ENCODE assay signal across 1 cellular context in the genomic region with DNA sequence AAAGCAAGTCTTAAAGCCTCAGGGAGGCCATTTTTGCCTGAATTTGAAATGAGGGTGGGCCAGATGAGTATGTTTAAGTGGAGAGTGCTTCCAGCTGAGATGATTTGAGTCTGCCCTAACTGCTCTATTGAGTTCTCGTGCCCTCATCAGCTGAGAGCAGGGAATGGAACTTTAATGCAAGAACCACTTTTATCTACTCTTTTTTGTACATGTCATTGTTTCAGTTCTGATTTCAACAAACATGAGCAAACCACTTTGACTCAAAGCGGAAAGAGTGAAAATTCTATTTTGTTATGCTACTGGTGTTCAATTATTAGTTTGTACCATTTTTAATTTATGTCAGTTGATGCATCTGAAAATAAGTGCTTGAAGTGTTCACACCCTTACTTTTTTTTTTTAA.
TF ChIP-seq lines count a peak whose summit lies in the region.

No MANE protein-coding gene starts in this region.

TF ChIP-seq in HepG2, 621 proteins besides CTCF, POLR2A, EP300 and RAD21:
- TF ChIP-seq, protein P1, sequence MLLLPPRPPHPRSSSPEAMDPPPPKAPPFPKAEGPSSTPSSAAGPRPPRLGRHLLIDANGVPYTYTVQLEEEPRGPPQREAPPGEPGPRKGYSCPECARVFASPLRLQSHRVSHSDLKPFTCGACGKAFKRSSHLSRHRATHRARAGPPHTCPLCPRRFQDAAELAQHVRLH (CRISPR knock-in tag; IDR thresholded peaks at IDR 0.05; ENCODE audit: borderline replicate concordance, low read depth): no peak
- TF ChIP-seq JUNB (CRISPR knock-in tag; IDR thresholded peaks at IDR 0.05; ENCODE audit: borderline replicate concordance): no peak
TF ChIP-seq in HepG2: peak in this region for 0.
